Comparison of ENCODE assay signal across 6 cellular contexts in the genomic region with DNA sequence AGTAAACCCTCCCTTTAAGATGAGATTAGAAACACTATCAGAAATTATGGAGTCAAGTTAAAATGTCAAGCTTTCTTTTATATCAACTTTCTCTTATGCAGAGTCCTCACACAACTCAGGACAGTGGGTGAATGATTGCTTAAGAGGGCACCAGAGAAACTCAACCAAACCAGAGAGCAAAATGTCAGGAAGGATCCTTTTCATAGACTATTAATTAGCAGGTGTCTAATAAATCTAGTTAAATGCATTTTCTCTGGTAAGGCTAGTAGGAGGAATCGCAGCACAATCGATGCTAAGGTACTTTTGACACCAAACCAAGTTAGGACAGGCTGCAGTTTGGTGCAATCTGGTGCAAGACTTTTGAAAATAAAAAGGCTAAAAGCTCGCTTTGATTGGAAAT.
"Had no signal": no experiment of that assay in that cellular context is flagged by ENCODE, and none has a peak within 500 bp of the region (broad histone marks: within the 10 kb centered on the region; RNA-seq: fewer than 3 reads in every experiment).

No MANE protein-coding gene starts in this region.

- H2AFZ ChIP-seq: GM23248 had no signal

- H3K9me3 ChIP-seq: HAP-1 had no signal

- H3K36me3 ChIP-seq: HAP-1 had no signal

- H3K4me1 ChIP-seq: HAP-1 had no signal

- H3K27ac ChIP-seq: GM23248 had no signal

- H3K4me3 ChIP-seq: GM23248, HAP-1 had no signal

- DNase-seq: GM23248, GOT3, H7, HFFc6, KBM-7 had no signal
